In genomic region chr15:60116456-60117089, GRCh38 we compare ENCODE assay signal across 1 cellular context.
TF ChIP-seq lines count a peak whose summit lies in the region.

No MANE protein-coding gene starts in this region.

TF ChIP-seq in H1, 55 proteins besides CTCF, POLR2A, EP300 and RAD21 (continued from another document):
- TF ChIP-seq MAFK (IDR thresholded peaks at IDR 0.05; ENCODE audit: low read depth, low read length) (no peak), TEAD4 (IDR thresholded peaks at IDR 0.05; ENCODE audit: low read depth, low read length) (no peak), RBBP5 (IDR thresholded peaks at IDR 0.05; ENCODE audit: borderline replicate concordance, low read depth, low read length) (no peak), SRF (IDR thresholded peaks at IDR 0.05; ENCODE audit: low read depth, low read length) (no peak), ASH2L (IDR thresholded peaks at IDR 0.05; ENCODE audit: low read length) (no peak), EZH2 (IDR thresholded peaks at IDR 0.05; ENCODE audit: low read depth, low read length, severe bottlenecking) (no peak)
- TF ChIP-seq, protein P1, sequence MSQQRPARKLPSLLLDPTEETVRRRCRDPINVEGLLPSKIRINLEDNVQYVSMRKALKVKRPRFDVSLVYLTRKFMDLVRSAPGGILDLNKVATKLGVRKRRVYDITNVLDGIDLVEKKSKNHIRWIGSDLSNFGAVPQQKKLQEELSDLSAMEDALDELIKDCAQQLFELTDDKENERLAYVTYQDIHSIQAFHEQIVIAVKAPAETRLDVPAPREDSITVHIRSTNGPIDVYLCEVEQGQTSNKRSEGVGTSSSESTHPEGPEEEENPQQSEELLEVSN (IDR thresholded peaks at IDR 0.05) = no peak
- TF ChIP-seq, protein P2, sequence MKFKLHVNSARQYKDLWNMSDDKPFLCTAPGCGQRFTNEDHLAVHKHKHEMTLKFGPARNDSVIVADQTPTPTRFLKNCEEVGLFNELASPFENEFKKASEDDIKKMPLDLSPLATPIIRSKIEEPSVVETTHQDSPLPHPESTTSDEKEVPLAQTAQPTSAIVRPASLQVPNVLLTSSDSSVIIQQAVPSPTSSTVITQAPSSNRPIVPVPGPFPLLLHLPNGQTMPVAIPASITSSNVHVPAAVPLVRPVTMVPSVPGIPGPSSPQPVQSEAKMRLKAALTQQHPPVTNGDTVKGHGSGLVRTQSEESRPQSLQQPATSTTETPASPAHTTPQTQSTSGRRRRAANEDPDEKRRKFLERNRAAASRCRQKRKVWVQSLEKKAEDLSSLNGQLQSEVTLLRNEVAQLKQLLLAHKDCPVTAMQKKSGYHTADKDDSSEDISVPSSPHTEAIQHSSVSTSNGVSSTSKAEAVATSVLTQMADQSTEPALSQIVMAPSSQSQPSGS (IDR thresholded peaks at IDR 0.05; ENCODE audit: low read length) = no peak
TF ChIP-seq in H1: peak in this region for 0.
